Comparison of ENCODE assay signal across 23 cellular contexts in genomic region chr20:61123751-61124368, GRCh38.
"Had no signal": no experiment of that assay in that cellular context is flagged by ENCODE, and none has a peak within 500 bp of the region (broad histone marks: within the 10 kb centered on the region; RNA-seq: fewer than 3 reads in every experiment).

No MANE protein-coding gene starts in this region.

- H3K27ac ChIP-seq: HL-60, KMS-11, SJSA1, SK-N-MC had no signal

- H3K4me3 ChIP-seq: K562, SJSA1, SK-N-MC had no signal

- H3K4me3 Mint-ChIP-seq: IgD-negative memory B cell had no signal

- H3K36me3 ChIP-seq: SJSA1 had no signal

- H3K27me3 Mint-ChIP-seq: IgD-negative memory B cell had no signal

- ATAC-seq: K562 had no signal

- H3K27ac Mint-ChIP-seq: IgD-negative memory B cell had no signal

- H3K27me3 ChIP-seq: SJSA1 had no signal

- DNase-seq: Kasumi-1, MM.1S, NCI-H1092 treated with DMSO at 0.1 percent for 48 hours, NCI-H1436, NCI-H187, NCI-H2029, NCI-H2081 treated with DMSO at 0.1 percent for 48 hours, NCI-H2171, NCI-H226, NCI-H446, NCI-H510A, NCI-H524 treated with DMSO at 0.1 percent for 48 hours, NCI-H69, NCI-H774, RPMI8226, SIG-M5 had no signal

- FAIRE-seq: K562, RCC 7860 had no signal

- H3K4me2 ChIP-seq: KMS-11 had no signal

- H3K9ac ChIP-seq: KMS-11 had no signal

- H3K9me3 ChIP-seq: SJSA1 had no signal
